Comparison of ENCODE assay signal across 16 cellular contexts in genomic region chr9:3960661-3961144, GRCh38.
DNase-seq lines count a peak whose midpoint lies in the region; ATAC-seq and TF ChIP-seq lines count a peak whose summit lies in the region.
"Had no signal": no experiment of that assay in that cellular context is flagged by ENCODE, and none has a peak within 500 bp of the region (broad histone marks: within the 10 kb centered on the region; RNA-seq: fewer than 3 reads in every experiment).

No MANE protein-coding gene starts in this region.

- H3K79me2 ChIP-seq in SK-N-SH (ENCODE audit: insufficient read depth) = peaks cover 8% of the 10 kb centered on the region

- H3K4me3 ChIP-seq in SK-N-SH (ENCODE audit: low read depth in 2 of 2, low read length in 1 of 2) (no peak overlapping the region), kidney epithelial cell (ENCODE audit: low read depth, low read length) (no peak overlapping the region)
- H3K4me3 ChIP-seq: gastrocnemius medialis had no signal

- no peak overlapping the region for H3K4me3 Mint-ChIP-seq in brain
- H3K4me3 Mint-ChIP-seq: CD4-positive, alpha-beta memory T cell; stimulated activated naive CD8-positive, alpha-beta T cell treated with anti-CD3 and anti-CD28 coated beads, Interleukin-15, amount 100 ng/mL, for 72 hours had no signal

- no peak for TF ChIP-seq RAD21 in SK-N-SH (IDR thresholded peaks at IDR 0.05; ENCODE audit: low read length)

- DNase-seq in SK-N-SH = no peak
- peak; percentile 18 for DNase-seq in kidney epithelial cell (ENCODE audit: low read depth)
- DNase-seq in superior temporal gyrus (ENCODE audit: extremely low spot score) = no peak
- no peak for DNase-seq in NCI-H510A (lab: John Stamatoyannopoulos, UW)
- DNase-seq: activated effector memory CD4-positive, alpha-beta T cell treated with anti-CD3 and anti-CD28 coated beads, Interleukin-2, amount 50 U/mL, for 16 hours; CD4-positive, alpha-beta memory T cell; effector CD8-positive, alpha-beta T cell; gastrocnemius medialis; NCI-H1417 treated with DMSO at 0.1 percent for 48 hours; stimulated activated naive CD8-positive, alpha-beta T cell treated with anti-CD3 and anti-CD28 coated beads, Interleukin-15, amount 100 ng/mL, for 72 hours had no signal

- H3K36me3 ChIP-seq in SK-N-SH (replicated peaks in 1 of 2; ENCODE audit: control insufficient read depth in 1 of 2, insufficient read depth in 2 of 2, low read length in 1 of 2) (no peaks in the 10 kb centered on the region), kidney epithelial cell (ENCODE audit: control insufficient read depth, insufficient read depth, low read length) (no peaks in the 10 kb centered on the region)
- H3K36me3 ChIP-seq: gastrocnemius medialis had no signal

- no peak for ATAC-seq in SK-N-SH treated with all-trans-retinoic acid at 6 μM for 48 hours
- ATAC-seq in esophagus mucosa = no peak
- no peak for ATAC-seq in GM21717 (IDR thresholded peaks at IDR 0.05; ENCODE audit: unreplicated experiment)
- ATAC-seq: gastrocnemius medialis; HCT116; stimulated activated naive CD8-positive, alpha-beta T cell treated with anti-CD3 and anti-CD28 coated beads, Interleukin-15, amount 100 ng/mL, for 72 hours had no signal

- WGBS in SK-N-SH (ENCODE audit: low lambda C conversion rate) = 80% methylated on average over 3 of the region's 3 CpGs

- no peaks in the 10 kb centered on the region for H3K9me2 ChIP-seq in SK-N-SH

- CTCF ChIA-PET in SK-N-SH (lab: Yijun Ruan, JAX) = no interaction called here

- no peaks in the 10 kb centered on the region for H3K9me3 ChIP-seq in SK-N-SH
- H3K9me3 ChIP-seq: gastrocnemius medialis had no signal

- peaks cover 62% of the 10 kb centered on the region for H3K4me1 Mint-ChIP-seq in brain
- H3K4me1 Mint-ChIP-seq: CD4-positive, alpha-beta memory T cell; stimulated activated naive CD8-positive, alpha-beta T cell treated with anti-CD3 and anti-CD28 coated beads, Interleukin-15, amount 100 ng/mL, for 72 hours had no signal

- POLR2A ChIA-PET in SK-N-SH (lab: Yijun Ruan, JAX) = no interaction called here

- no peak for TF ChIP-seq EP300 in SK-N-SH (IDR thresholded peaks at IDR 0.05; ENCODE audit: borderline replicate concordance in 1 of 2, low read depth in 1 of 2, low read length in 1 of 2)

- peaks cover 4 to 37% of the 10 kb centered on the region in 2 experiments for H3K4me1 ChIP-seq in SK-N-SH (ENCODE audit: control insufficient read depth in 1 of 2, insufficient read depth in 2 of 2, low read depth in 1 of 2, low read length in 1 of 2)

- peaks cover 17% of the 10 kb centered on the region for H3F3A ChIP-seq in SK-N-SH (replicated peaks; ENCODE audit: insufficient read depth)

- TF ChIP-seq CTCF in SK-N-SH (IDR thresholded peaks at IDR 0.05) (no peak), brain (conservative IDR thresholded peaks at IDR 0.05) (no peak), kidney epithelial cell (IDR thresholded peaks at IDR 0.05; ENCODE audit: insufficient read depth, low read length, poor library complexity, severe bottlenecking) (no peak)

- peaks cover 0 to 4% (median 2%) of the 10 kb centered on the region in 5 experiments for H3K9me3 Mint-ChIP-seq in brain
- H3K9me3 Mint-ChIP-seq: CD4-positive, alpha-beta memory T cell; stimulated activated naive CD8-positive, alpha-beta T cell treated with anti-CD3 and anti-CD28 coated beads, Interleukin-15, amount 100 ng/mL, for 72 hours had no signal

- no peaks in the 10 kb centered on the region for H3K36me3 Mint-ChIP-seq in brain
- H3K36me3 Mint-ChIP-seq: CD4-positive, alpha-beta memory T cell had no signal

- H3K27ac Mint-ChIP-seq in brain = peak overlapping the region in 4 of 5 experiments; percentile 60 to 90 (median 84)
- H3K27ac Mint-ChIP-seq: CD4-positive, alpha-beta memory T cell; stimulated activated naive CD8-positive, alpha-beta T cell treated with anti-CD3 and anti-CD28 coated beads, Interleukin-15, amount 100 ng/mL, for 72 hours had no signal

- no peak overlapping the region for H3K4me2 ChIP-seq in SK-N-SH

- H2AFZ ChIP-seq in SK-N-SH (ENCODE audit: low read depth) = no peak overlapping the region

- no peaks in the 10 kb centered on the region for H3K27me3 Mint-ChIP-seq in brain

- H3K27me3 ChIP-seq in SK-N-SH (ENCODE audit: insufficient read depth) (no peaks in the 10 kb centered on the region), kidney epithelial cell (ENCODE audit: control insufficient read depth, insufficient read depth, low read length) (no peaks in the 10 kb centered on the region)
- H3K27me3 ChIP-seq: gastrocnemius medialis had no signal

- no peak overlapping the region for H3K27ac ChIP-seq in SK-N-SH (ENCODE audit: low read depth in 2 of 2, low read length in 1 of 2)
- H3K27ac ChIP-seq: 22Rv1, gastrocnemius medialis had no signal

- no peaks in the 10 kb centered on the region for H4K20me1 ChIP-seq in SK-N-SH (ENCODE audit: insufficient read depth)

- H3K9ac ChIP-seq in SK-N-SH = no peak overlapping the region

TF ChIP-seq in SK-N-SH, 30 proteins besides CTCF, POLR2A, EP300 and RAD21 (continues in another document):
- TF ChIP-seq RXRA (IDR thresholded peaks at IDR 0.05; ENCODE audit: borderline replicate concordance, low read depth) (no peak), CHD2 (IDR thresholded peaks at IDR 0.05; ENCODE audit: low read length, partially characterized antibody) (no peak), YY1 (IDR thresholded peaks at IDR 0.05; ENCODE audit: low read depth) (no peak), FOXM1 (IDR thresholded peaks at IDR 0.05; ENCODE audit: low read depth) (no peak), RFX5 (IDR thresholded peaks at IDR 0.05; ENCODE audit: low read length) (no peak), TCF12 (IDR thresholded peaks at IDR 0.05) (no peak), FOXJ3 (CRISPR knock-in tag; IDR thresholded peaks at IDR 0.05) (no peak), ZBTB33 (IDR thresholded peaks at IDR 0.05; ENCODE audit: borderline replicate concordance, low read depth) (no peak), MAX (IDR thresholded peaks at IDR 0.05; ENCODE audit: low read depth) (0 out of 2 replicates have a peak, but pooled peaks have one; percentile 29), GABPA (IDR thresholded peaks at IDR 0.05; ENCODE audit: low read depth) (no peak), JUND (IDR thresholded peaks at IDR 0.05) (no peak), GATA2 (CRISPR knock-in tag; IDR thresholded peaks at IDR 0.05) (no peak), TEAD4 (IDR thresholded peaks at IDR 0.05; ENCODE audit: borderline replicate concordance, insufficient read depth) (no peak)

TF ChIP-seq in SK-N-SH treated with all-trans-retinoic acid at 6 μM for 48 hours, 23 proteins besides CTCF, POLR2A, EP300 and RAD21 (continues in another document):
- TF ChIP-seq BACH2 (CRISPR knock-in tag; IDR thresholded peaks at IDR 0.05; ENCODE audit: borderline replicate concordance) = no peak
- TF ChIP-seq POU6F1 (CRISPR knock-in tag; IDR thresholded peaks at IDR 0.05; ENCODE audit: borderline replicate concordance, low read depth) = no peak
- TF ChIP-seq PATZ1 (CRISPR knock-in tag; IDR thresholded peaks at IDR 0.05; ENCODE audit: borderline replicate concordance) = no peak
- no peak for TF ChIP-seq CSDC2 (CRISPR knock-in tag; IDR thresholded peaks at IDR 0.05)
- TF ChIP-seq ZC3H10 (CRISPR knock-in tag; IDR thresholded peaks at IDR 0.05) = no peak
- no peak for TF ChIP-seq ESRRG (CRISPR knock-in tag; IDR thresholded peaks at IDR 0.05)
- no peak for TF ChIP-seq ISL1 (CRISPR knock-in tag; IDR thresholded peaks at IDR 0.05)
- TF ChIP-seq TOX (CRISPR knock-in tag; IDR thresholded peaks at IDR 0.05; ENCODE audit: borderline replicate concordance) = no peak
- no peak for TF ChIP-seq GLIS3 (CRISPR knock-in tag; IDR thresholded peaks at IDR 0.05)
- no peak for TF ChIP-seq ARNTL (CRISPR knock-in tag; IDR thresholded peaks at IDR 0.05; ENCODE audit: borderline replicate concordance, low read depth)
